8 cellular contexts compared by ENCODE assay signal in genomic region chr20:62776692-62777527, GRCh38. TPM values are rescaled to one million over a fixed set of nuclear protein-coding genes. Genes with fewer than 3 reads are reported as not detected.
DNase-seq lines count a peak whose midpoint lies in the region; ATAC-seq and TF ChIP-seq lines count a peak whose summit lies in the region.

No MANE protein-coding gene starts in this region.

- TF ChIP-seq CTCF in Peyer's patch (IDR thresholded peaks at IDR 0.05): no peak

- H3K4me1 Mint-ChIP-seq in activated T-helper 17 cell treated with anti-CD3 and anti-CD28 coated beads, Interleukin-2, amount 50 U/mL, for 72 hours: peaks cover 23% of the 10 kb centered on the region

- H3K27me3 Mint-ChIP-seq in activated T-helper 17 cell treated with anti-CD3 and anti-CD28 coated beads, Interleukin-2, amount 50 U/mL, for 72 hours: no peaks in the 10 kb centered on the region

- no peaks in the 10 kb centered on the region for H3K9me3 Mint-ChIP-seq in activated T-helper 17 cell treated with anti-CD3 and anti-CD28 coated beads, Interleukin-2, amount 50 U/mL, for 72 hours

- H3K9me3 ChIP-seq in Peyer's patch (no peaks in the 10 kb centered on the region), mucosa of rectum (ENCODE audit: control insufficient read depth in 2 of 2, low read length in 2 of 2) (no peaks in the 10 kb centered on the region)

- peak overlapping the region in 3 of 4 donors; percentile 9 to 37 (median 12) for H3K4me3 ChIP-seq in Peyer's patch
- H3K4me3 ChIP-seq in mucosa of rectum (ENCODE audit: low read length in 2 of 2): peak overlapping the region in 1 of 2 donors; percentile 28

- no peaks in the 10 kb centered on the region for H3K36me3 ChIP-seq in Peyer's patch
- no peaks in the 10 kb centered on the region for H3K36me3 ChIP-seq in mucosa of rectum (ENCODE audit: control insufficient read depth in 2 of 2, insufficient read depth in 2 of 2, low read length in 2 of 2)

- no peaks in the 10 kb centered on the region for H3K36me3 Mint-ChIP-seq in activated T-helper 17 cell treated with anti-CD3 and anti-CD28 coated beads, Interleukin-2, amount 50 U/mL, for 72 hours (ENCODE audit: low read depth)

- peak overlapping the region; percentile 97 for H3K27ac Mint-ChIP-seq in activated T-helper 17 cell treated with anti-CD3 and anti-CD28 coated beads, Interleukin-2, amount 50 U/mL, for 72 hours

- peak overlapping the region; percentile 55 to 83 (median 65) for H3K27ac ChIP-seq in Peyer's patch
- H3K27ac ChIP-seq in mucosa of rectum (ENCODE audit: low read depth in 2 of 2, low read length in 2 of 2): peak overlapping the region; percentile 32 to 67

- ATAC-seq in activated T-helper 17 cell treated with anti-CD3 and anti-CD28 coated beads, Interleukin-2, amount 50 U/mL, for 72 hours (replicated peaks): peak; percentile 79
- ATAC-seq in HG02763 (IDR thresholded peaks at IDR 0.05; ENCODE audit: unreplicated experiment) (no peak), GM18520 (IDR thresholded peaks at IDR 0.05; ENCODE audit: unreplicated experiment) (no peak), GM21786 (IDR thresholded peaks at IDR 0.05; ENCODE audit: unreplicated experiment) (no peak)

- peaks cover 0 to 9% (median 9%) of the 10 kb centered on the region in 4 donors for H3K4me1 ChIP-seq in Peyer's patch
- no peaks in the 10 kb centered on the region for H3K4me1 ChIP-seq in mucosa of rectum (ENCODE audit: control insufficient read depth in 2 of 2, insufficient read depth in 2 of 2, low read length in 2 of 2)

- H3K27me3 ChIP-seq in Peyer's patch (no peaks in the 10 kb centered on the region), mucosa of rectum (ENCODE audit: control insufficient read depth in 2 of 2, insufficient read depth in 2 of 2, low read length in 2 of 2) (no peaks in the 10 kb centered on the region)

- H3K4me3 Mint-ChIP-seq in activated T-helper 17 cell treated with anti-CD3 and anti-CD28 coated beads, Interleukin-2, amount 50 U/mL, for 72 hours: peak overlapping the region; percentile 71

- DNase-seq in SIG-M5 treated with dmso at 0.1 percent for 504 hours (lab: John Stamatoyannopoulos, UW; ENCODE audit: unreplicated experiment): peak; percentile 70
- DNase-seq in SIG-M5 (lab: John Stamatoyannopoulos, UW): no peak
- peak; percentile 61 to 87 (median 64) for DNase-seq in Peyer's patch

- H3K9ac ChIP-seq in mucosa of rectum (ENCODE audit: low read depth in 1 of 2, low read length in 2 of 2): no peak overlapping the region

- no peak for TF ChIP-seq POLR2A in Peyer's patch (IDR thresholded peaks at IDR 0.05)

RNA-seq across cellular contexts. Expression of gene MRGBP, which starts 19.4 kb away (rescaled TPM):
- total RNA-seq in Peyer's patch: 10 to 100 TPM; 11.6 to 15.4 (median 13.3) TPM
- total RNA-seq in activated T-helper 17 cell treated with anti-CD3 and anti-CD28 coated beads, Interleukin-2, amount 50 U/mL, for 72 hours: 10 to 100 TPM; 16.0 to 20.5 TPM

RNA-seq across cellular contexts. Expression of gene OGFR, which starts 27.7 kb away (rescaled TPM):
- total RNA-seq in Peyer's patch: 10 to 100 TPM; 73.3 to 88.3 (median 76.3) TPM
- total RNA-seq in activated T-helper 17 cell treated with anti-CD3 and anti-CD28 coated beads, Interleukin-2, amount 50 U/mL, for 72 hours: 10 to 100 TPM; 42.3 to 52.6 TPM

RNA-seq across cellular contexts. Expression of gene COL9A3, which starts 39.9 kb away (rescaled TPM):
- total RNA-seq in Peyer's patch: 10 to 100 TPM in 1 of 4 donors, 1 to 10 TPM in 3; 3.3 to 19.8 (median 4.1) TPM
- not detected for total RNA-seq in activated T-helper 17 cell treated with anti-CD3 and anti-CD28 coated beads, Interleukin-2, amount 50 U/mL, for 72 hours
